14 cellular contexts compared by ENCODE assay signal in genomic region chr9:21265421-21266189, GRCh38.
DNase-seq lines count a peak whose midpoint lies in the region; ATAC-seq lines count a peak whose summit lies in the region.
"Had no signal": no experiment of that assay in that cellular context is flagged by ENCODE, and none has a peak within 500 bp of the region (broad histone marks: within the 10 kb centered on the region; RNA-seq: fewer than 3 reads in every experiment).

No MANE protein-coding gene starts in this region.

- no peaks in the 10 kb centered on the region for H3K36me3 ChIP-seq in HAP-1 (replicated peaks)
- H3K36me3 ChIP-seq: heart left ventricle had no signal

- no peaks in the 10 kb centered on the region for H3K9me3 ChIP-seq in HAP-1

- H3K27me3 ChIP-seq in HAP-1 (ENCODE audit: low read depth), result peaks cover 12% of the 10 kb centered on the region

- in situ Hi-C loops in HAP-1 (cut with MboI; ENCODE audit: low sequenced_read_pairs), result no loop called here

- peak; percentile 36 for ATAC-seq in GM18858 (IDR thresholded peaks at IDR 0.05; ENCODE audit: unreplicated experiment)
- peak; percentile 46 for ATAC-seq in GM21529 (IDR thresholded peaks at IDR 0.05; ENCODE audit: unreplicated experiment)
- ATAC-seq in HG03571 (IDR thresholded peaks at IDR 0.05; ENCODE audit: unreplicated experiment), result peak; percentile 35
- ATAC-seq: heart left ventricle, natural killer cell, T-helper 17 cell had no signal

- H3K4me1 ChIP-seq in HAP-1, result no peaks in the 10 kb centered on the region
- H3K4me1 ChIP-seq: heart left ventricle had no signal

- no peak overlapping the region for H3K4me3 ChIP-seq in HAP-1
- H3K4me3 ChIP-seq: heart left ventricle had no signal

- DNase-seq in iPS-NIHi7 (ENCODE audit: extremely low spot score) (peak; percentile 14), amygdala (lab: John Stamatoyannopoulos, UW) (no peak), DMS 273 (lab: John Stamatoyannopoulos, UW; ENCODE audit: unreplicated experiment) (no peak), HAP-1 (ENCODE audit: low spot score in 2 of 2) (no peak), middle frontal gyrus (ENCODE audit: extremely low spot score, low spot score) (no peak)
- DNase-seq: activated CD4-positive, CD25-positive, alpha-beta regulatory T cell; heart left ventricle; natural killer cell; NCI-H187 treated with DMSO at 0.1 percent for 48 hours; small intestine; T-helper 17 cell had no signal
